1 cellular context compared by ENCODE assay signal in genomic region chr11:43989162-43989961, GRCh38.
TF ChIP-seq lines count a peak whose summit lies in the region.

No MANE protein-coding gene starts in this region.

TF ChIP-seq in K562, 482 proteins besides CTCF, POLR2A, EP300 and RAD21 (continues in another document):
- TF ChIP-seq POLR3G (IDR thresholded peaks at IDR 0.05; ENCODE audit: extremely low read depth, insufficient read length, insufficient replicate concordance): no peak
- no peak for TF ChIP-seq HOMEZ (CRISPR knock-in tag; IDR thresholded peaks at IDR 0.05)
- TF ChIP-seq MXI1 (IDR thresholded peaks at IDR 0.05; ENCODE audit: low read depth, low read length): no peak
- no peak for TF ChIP-seq POU5F1 (IDR thresholded peaks at IDR 0.05; ENCODE audit: borderline replicate concordance, low read depth, low read length, partially characterized antibody)
- TF ChIP-seq HNRNPK (IDR thresholded peaks at IDR 0.05; ENCODE audit: low read depth, low read length, poor library complexity, severe bottlenecking): no peak
- no peak for TF ChIP-seq MTF1 (CRISPR knock-in tag; IDR thresholded peaks at IDR 0.05; ENCODE audit: borderline replicate concordance)
- TF ChIP-seq ZNF146 (CRISPR knock-in tag; IDR thresholded peaks at IDR 0.05; ENCODE audit: unreplicated experiment): no peak
- no peak for TF ChIP-seq ZNF512 (tag; IDR thresholded peaks at IDR 0.05)
- TF ChIP-seq CHAMP1 (IDR thresholded peaks at IDR 0.05): no peak
- no peak for TF ChIP-seq SAFB (IDR thresholded peaks at IDR 0.05; ENCODE audit: borderline replicate concordance, low read depth, low read length)
- TF ChIP-seq MIER1 (IDR thresholded peaks at IDR 0.05; ENCODE audit: low read depth): no peak
- TF ChIP-seq ETV1 (tag; conservative IDR thresholded peaks at IDR 0.05; ENCODE audit: low read depth): no peak
- TF ChIP-seq ZFPM2 (CRISPR knock-in tag; IDR thresholded peaks at IDR 0.05): no peak
- TF ChIP-seq HNRNPUL1 (IDR thresholded peaks at IDR 0.05; ENCODE audit: low read length): no peak
- TF ChIP-seq ZNF592 (IDR thresholded peaks at IDR 0.05): no peak
- no peak for TF ChIP-seq ARID1B (IDR thresholded peaks at IDR 0.05)
- TF ChIP-seq RBM25 (IDR thresholded peaks at IDR 0.05; ENCODE audit: low read depth, low read length, severe bottlenecking): peak; percentile 81
- no peak for TF ChIP-seq BACH1 (tag; IDR thresholded peaks at IDR 0.05)
- peak; percentile 46; the same call in 1 of the 2 replicates for TF ChIP-seq SMARCA5 (IDR thresholded peaks at IDR 0.05)
- TF ChIP-seq SP1 (CRISPR knock-in tag; IDR thresholded peaks at IDR 0.05): no peak
- no peak for TF ChIP-seq PTTG1 (tag; IDR thresholded peaks at IDR 0.05; ENCODE audit: low read depth)
- TF ChIP-seq ZNF778 (CRISPR knock-in tag; IDR thresholded peaks at IDR 0.05): no peak
- peak; percentile 65 for TF ChIP-seq ZFP36 (IDR thresholded peaks at IDR 0.05; ENCODE audit: low read depth, low read length, partially characterized antibody)
- TF ChIP-seq POLR2G (IDR thresholded peaks at IDR 0.05; ENCODE audit: low read depth, low read length): no peak
- no peak for TF ChIP-seq ZNF184 (CRISPR knock-in tag; IDR thresholded peaks at IDR 0.05)
- no peak for TF ChIP-seq ZNF316 (IDR thresholded peaks at IDR 0.05)
- no peak for TF ChIP-seq CBFA2T2 (conservative IDR thresholded peaks at IDR 0.05)
- no peak for TF ChIP-seq ZNF239 (CRISPR knock-in tag; IDR thresholded peaks at IDR 0.05)
- TF ChIP-seq KLF6 (CRISPR knock-in tag; IDR thresholded peaks at IDR 0.05; ENCODE audit: borderline replicate concordance): no peak
- TF ChIP-seq HDAC2 (IDR thresholded peaks at IDR 0.05): peak; percentile 39; the same call in 1 of the 2 replicates
- TF ChIP-seq CCNT2 (IDR thresholded peaks at IDR 0.05; ENCODE audit: borderline replicate concordance, extremely low read depth, insufficient read length, low read depth, low read length): no peak
- no peak for TF ChIP-seq FUS (optimal IDR thresholded peaks at IDR 0.05; ENCODE audit: low read depth, low read length)
- no peak for TF ChIP-seq NCOA2 (IDR thresholded peaks at IDR 0.05; ENCODE audit: partially characterized antibody in 2 of 2)
- no peak for TF ChIP-seq GTF2A2 (tag; IDR thresholded peaks at IDR 0.05)
- TF ChIP-seq USF1 (CRISPR knock-in tag; IDR thresholded peaks at IDR 0.05): peak; percentile 16; the same call in 1 of the 2 replicates
- no peak for TF ChIP-seq MCM5 (IDR thresholded peaks at IDR 0.05; ENCODE audit: low read depth)
- no peak for TF ChIP-seq TBL1XR1 (IDR thresholded peaks at IDR 0.05; ENCODE audit: low read length in 2 of 2)
- peak in 1 of 2 experiments; percentile 59; a peak in 2 of 4 replicates for TF ChIP-seq KDM1A (IDR thresholded peaks at IDR 0.05)
- TF ChIP-seq SPI1 (IDR thresholded peaks at IDR 0.05; ENCODE audit: borderline replicate concordance, low read depth, low read length): no peak
- peak; percentile 86 for TF ChIP-seq BCOR (IDR thresholded peaks at IDR 0.05)
- no peak for TF ChIP-seq IFI16 (CRISPR knock-in tag; IDR thresholded peaks at IDR 0.05)
- no peak for TF ChIP-seq STAT6 (CRISPR knock-in tag; IDR thresholded peaks at IDR 0.05)
- TF ChIP-seq ZNF23 (CRISPR knock-in tag; IDR thresholded peaks at IDR 0.05): no peak
- no peak for TF ChIP-seq PCBP2 (IDR thresholded peaks at IDR 0.05; ENCODE audit: low read depth, low read length, poor library complexity, severe bottlenecking)
- no peak for TF ChIP-seq AFF4 (CRISPR knock-in tag; IDR thresholded peaks at IDR 0.05)
- TF ChIP-seq NCOA4 (IDR thresholded peaks at IDR 0.05; ENCODE audit: partially characterized antibody): no peak
- peak; percentile 78 for TF ChIP-seq BRD9 (IDR thresholded peaks at IDR 0.05; ENCODE audit: low read depth, partially characterized antibody)
